11 cellular contexts compared by ENCODE assay signal in the genomic region with DNA sequence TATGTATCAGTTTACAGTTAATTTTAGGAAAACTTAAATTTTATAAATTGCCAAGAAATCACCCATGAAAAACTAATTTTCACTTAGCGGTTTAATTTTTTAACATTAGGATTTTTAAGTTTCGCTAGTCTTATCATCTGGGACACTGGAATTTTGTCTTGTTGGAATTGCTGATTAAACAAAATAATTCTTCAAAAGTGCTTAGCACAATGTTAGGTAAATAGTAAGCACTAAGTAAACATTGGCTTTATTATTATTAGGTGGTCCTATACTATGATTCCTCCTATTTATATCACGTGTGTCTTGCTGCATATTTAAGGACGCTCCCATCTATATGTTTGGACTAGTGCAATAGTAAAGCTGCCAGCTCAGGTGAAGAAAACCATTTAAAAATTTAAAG. TPM values are rescaled to one million over a fixed set of nuclear protein-coding genes. Genes with fewer than 3 reads are reported as not detected.
DNase-seq lines count a peak whose midpoint lies in the region; ATAC-seq, FAIRE-seq and TF ChIP-seq lines count a peak whose summit lies in the region.
"Had no signal": no experiment of that assay in that cellular context is flagged by ENCODE, and none has a peak within 500 bp of the region (broad histone marks: within the 10 kb centered on the region; RNA-seq: fewer than 3 reads in every experiment).

No MANE protein-coding gene starts in this region.

- TF ChIP-seq CTCF in Calu3 (IDR thresholded peaks at IDR 0.05; ENCODE audit: unreplicated experiment) (no peak), OCI-LY3 (IDR thresholded peaks at IDR 0.05; ENCODE audit: low read depth, low read length) (no peak), hepatocyte (IDR thresholded peaks at IDR 0.05; ENCODE audit: poor library complexity) (no peak), progenitor cell of endocrine pancreas (IDR thresholded peaks at IDR 0.05; ENCODE audit: unreplicated experiment) (no peak)

- H3K27ac Mint-ChIP-seq in Calu3 (ENCODE audit: unreplicated experiment), result peak overlapping the region; percentile 82
- H3K27ac Mint-ChIP-seq in progenitor cell of endocrine pancreas, result no peak overlapping the region

- ATAC-seq in GM21528 (IDR thresholded peaks at IDR 0.05; ENCODE audit: low FRiP score, unreplicated experiment), result peak; percentile 14

- H3K9me3 ChIP-seq in OCI-LY3 (ENCODE audit: insufficient read depth, low read length), result no peaks in the 10 kb centered on the region
- no peaks in the 10 kb centered on the region for H3K9me3 ChIP-seq in hepatocyte (ENCODE audit: low read depth)

- peaks cover 60% of the 10 kb centered on the region for H3K4me1 Mint-ChIP-seq in Calu3 (ENCODE audit: low read depth, unreplicated experiment)
- H3K4me1 Mint-ChIP-seq in progenitor cell of endocrine pancreas (ENCODE audit: low read depth), result peaks cover 2% of the 10 kb centered on the region

- no peaks in the 10 kb centered on the region for H3K9me3 Mint-ChIP-seq in Calu3 (ENCODE audit: low read depth, unreplicated experiment)
- H3K9me3 Mint-ChIP-seq in progenitor cell of endocrine pancreas (ENCODE audit: low read depth), result no peaks in the 10 kb centered on the region

- CTCF ChIA-PET in Calu3 (lab: Charles Lee), result interaction anchor here (0.7 to 1.7 kb wide), 2 partner anchors 9 to 18 kb away, joined by 3 to 6 read pairs; no protein-coding TSS in a partner anchor

- BruUV-seq in Calu3 (replicated peaks; lab: Mats Ljungman, UMichigan), result no TSS peak

- intact Hi-C loops in Calu3 (cut with micrococcal nuclease; ENCODE audit: unreplicated experiment), result no loop called here

- H2AFZ ChIP-seq in OCI-LY3 (ENCODE audit: low read depth, low read length) (no peak overlapping the region), hepatocyte (no peak overlapping the region)

- H3K4me3 ChIP-seq in OCI-LY3 (ENCODE audit: low read length) (0 out of 2 replicates have a peak overlapping the region, but pooled peaks have one; percentile 7), hepatocyte (no peak overlapping the region)
- H3K4me3 ChIP-seq: lung, skin epidermis had no signal

- H4K20me1 ChIP-seq in OCI-LY3 (ENCODE audit: insufficient read depth, low read length) (peaks cover 46% of the 10 kb centered on the region), hepatocyte (ENCODE audit: insufficient read depth, poor library complexity, severe bottlenecking) (no peaks in the 10 kb centered on the region)

- peaks cover 23% of the 10 kb centered on the region for H3K4me1 ChIP-seq in OCI-LY3 (ENCODE audit: low read length)
- H3K4me1 ChIP-seq in hepatocyte (ENCODE audit: insufficient read depth), result no peaks in the 10 kb centered on the region

- no peak overlapping the region for H3K27ac ChIP-seq in OCI-LY3 (ENCODE audit: low read length)
- H3K27ac ChIP-seq in hepatocyte, result peak overlapping the region; percentile 65
- H3K27ac ChIP-seq: VCaP had no signal

- H3K27me3 Mint-ChIP-seq in Calu3 (ENCODE audit: unreplicated experiment) (no peaks in the 10 kb centered on the region), progenitor cell of endocrine pancreas (no peaks in the 10 kb centered on the region)

- H3K9ac ChIP-seq in OCI-LY3 (ENCODE audit: low read length), result no peak overlapping the region

- H3K36me3 Mint-ChIP-seq in Calu3 (ENCODE audit: insufficient read depth, unreplicated experiment) (peaks cover 6% of the 10 kb centered on the region), progenitor cell of endocrine pancreas (ENCODE audit: insufficient read depth) (no peaks in the 10 kb centered on the region)

- no peak for FAIRE-seq in GM19239 (lab: Jason Lieb, UNC)

- H3K4me3 Mint-ChIP-seq in Calu3 (ENCODE audit: low read depth, unreplicated experiment), result no peak overlapping the region
- no peak overlapping the region for H3K4me3 Mint-ChIP-seq in progenitor cell of endocrine pancreas (ENCODE audit: low read depth)

- 87% methylated on average over 4 of the region's 4 CpGs for whole genome bisulfite sequencing in hepatocyte (ENCODE audit: low lambda C conversion rate, missing lambda C conversion rate)

- H3K9me2 ChIP-seq in hepatocyte (replicated peaks; ENCODE audit: insufficient read depth), result no peaks in the 10 kb centered on the region

- H3K4me2 ChIP-seq in OCI-LY3 (ENCODE audit: low read length), result peak overlapping the region; percentile 59
- peak overlapping the region; percentile 30 for H3K4me2 ChIP-seq in hepatocyte

- H3K79me2 ChIP-seq in OCI-LY3 (ENCODE audit: low read length), result no peaks in the 10 kb centered on the region
- H3K79me2 ChIP-seq in hepatocyte, result no peaks in the 10 kb centered on the region

- H3K36me3 ChIP-seq in OCI-LY3 (replicated peaks; ENCODE audit: low read depth, low read length) (no peaks in the 10 kb centered on the region), hepatocyte (replicated peaks; ENCODE audit: insufficient read depth, low read depth) (no peaks in the 10 kb centered on the region)

- H3K27me3 ChIP-seq in OCI-LY3 (ENCODE audit: low read depth, low read length), result peaks cover 84% of the 10 kb centered on the region
- no peaks in the 10 kb centered on the region for H3K27me3 ChIP-seq in hepatocyte

- no peak for DNase-seq in Calu3
- DNase-seq in hepatocyte (ENCODE audit: low spot score), result no peak
- DNase-seq in GM19239 (ENCODE audit: insufficient read length, low spot score), result no peak
- DNase-seq in progenitor cell of endocrine pancreas (ENCODE audit: low spot score, unreplicated experiment), result no peak
- DNase-seq in DMS53 treated with DMSO at 0.1 percent for 48 hours (lab: John Stamatoyannopoulos, UW; ENCODE audit: unreplicated experiment), result no peak
- no peak for DNase-seq in NCI-H446 treated with DMSO at 0.1 percent for 48 hours (lab: John Stamatoyannopoulos, UW)

RNA-seq across cellular contexts. Expression of a gene that starts 54.6 kb away (rescaled TPM):
- total RNA-seq in Calu3 (2022), result 30.7 and 40.4 TPM in 2 replicates
- 65.1 and 72.1 TPM in 2 replicates for total RNA-seq in hepatocyte
- 24.5 and 27.2 TPM in 2 replicates for polyA plus RNA-seq in hepatocyte
- 60.0 and 63.6 TPM in 2 replicates for total RNA-seq in progenitor cell of endocrine pancreas
